ENCODE assay signal across 14 cellular contexts in genomic region chr17:77685881-77686486, GRCh38.
A peak's percentile ranks its signal among the peaks of the same experiment; 100 is the strongest.
DNase-seq lines count a peak whose midpoint lies in the region; ATAC-seq and TF ChIP-seq lines count a peak whose summit lies in the region.
"Had no signal": no experiment of that assay in that cellular context is flagged by ENCODE, and none has a peak within 500 bp of the region (broad histone marks: within the 10 kb centered on the region; RNA-seq: fewer than 3 reads in every experiment).

No MANE protein-coding gene starts in this region.

- intact Hi-C loops in cardiac septum (cut with DNase I), result loop anchor here (5.0 kb wide), 1 partner anchor 36 kb away; no protein-coding TSS in a partner anchor
- intact Hi-C loops in left ventricle myocardium superior (cut with micrococcal nuclease), result no loop called here
- intact Hi-C loops in upper lobe of right lung (cut with DNase I), result no loop called here

- POLR2A ChIA-PET in HEK293 (lab: Yijun Ruan, JAX), result no interaction called here

- TF ChIP-seq EP300 in neural cell (conservative IDR thresholded peaks at IDR 0.05; ENCODE audit: poor library complexity, severe bottlenecking), result no peak

- 0 out of 2 replicates have a peak, but pooled peaks cover 3% of the 10 kb centered on the region for H3K4me1 ChIP-seq in HEK293 (ENCODE audit: control insufficient read depth, insufficient read depth, low read length)
- peaks cover 6% of the 10 kb centered on the region for H3K4me1 ChIP-seq in upper lobe of right lung
- H3K4me1 ChIP-seq: Caco-2, HAP-1 had no signal

- no peak for TF ChIP-seq CTCF in HEK293 (tag by site-specific recombination; IDR thresholded peaks at IDR 0.05)
- TF ChIP-seq CTCF in neural cell (IDR thresholded peaks at IDR 0.05; ENCODE audit: poor library complexity, severe bottlenecking), result no peak
- TF ChIP-seq CTCF in upper lobe of right lung (IDR thresholded peaks at IDR 0.05), result no peak

- H3K79me2 ChIP-seq in neural cell (replicated peaks; ENCODE audit: insufficient read depth, low read length), result no peaks in the 10 kb centered on the region

- H3K27ac ChIP-seq in HEK293 (ENCODE audit: extremely low read depth, low read depth, low read length), result no peak overlapping the region
- H3K27ac ChIP-seq in neural cell (ENCODE audit: low read length), result peak overlapping the region; percentile 65
- no peak overlapping the region for H3K27ac ChIP-seq in upper lobe of right lung
- H3K27ac ChIP-seq: GM23248 had no signal

- DNase-seq in cardiac septum (ENCODE audit: low spot score), result peak; percentile 15
- DNase-seq in left ventricle myocardium superior, result no peak
- no peak for DNase-seq in NCI-H1092 (lab: John Stamatoyannopoulos, UW)
- no peak for DNase-seq in upper lobe of right lung
- DNase-seq in T-helper 1 cell, result no peak
- DNase-seq: 8988T; Caco-2; CD4-positive, CD25-positive, alpha-beta regulatory T cell; GM23248; IMR-90 had no signal

- H3K36me3 ChIP-seq in HEK293 (ENCODE audit: control insufficient read depth in 2 of 2, insufficient read depth in 1 of 2, low read length in 2 of 2), result no peaks in the 10 kb centered on the region
- no peaks in the 10 kb centered on the region for H3K36me3 ChIP-seq in neural cell (ENCODE audit: insufficient read depth, low read length)
- no peaks in the 10 kb centered on the region for H3K36me3 ChIP-seq in upper lobe of right lung
- H3K36me3 ChIP-seq: BLaER1 treated with 17β-estradiol and CSF1 and Interleukin-3, amounts not matched to agents 10 nM and 100 nM; HAP-1 had no signal

- H3K9me3 ChIP-seq in HEK293 (ENCODE audit: control insufficient read depth, insufficient read depth, low read depth, low read length), result no peaks in the 10 kb centered on the region
- H3K9me3 ChIP-seq in neural cell (ENCODE audit: low read length), result no peaks in the 10 kb centered on the region
- no peaks in the 10 kb centered on the region for H3K9me3 ChIP-seq in upper lobe of right lung
- H3K9me3 ChIP-seq: BLaER1 treated with 17β-estradiol and CSF1 and Interleukin-3, amounts not matched to agents 10 nM and 100 nM; Caco-2; HAP-1 had no signal

- TF ChIP-seq RAD21 in neural cell (conservative IDR thresholded peaks at IDR 0.05), result no peak

- H3K9ac ChIP-seq in neural cell (ENCODE audit: low read length), result no peak overlapping the region
- H3K9ac ChIP-seq: BLaER1 treated with 17β-estradiol and CSF1 and Interleukin-3, amounts not matched to agents 10 nM and 100 nM; GM23248 had no signal

- H3K4me2 ChIP-seq in neural cell (ENCODE audit: low read length), result no peak overlapping the region

- H2AFZ ChIP-seq in neural cell (ENCODE audit: low read depth, low read length), result no peak overlapping the region
- H2AFZ ChIP-seq: GM23248 had no signal

- no peak for ATAC-seq in left ventricle myocardium superior
- ATAC-seq in upper lobe of right lung, result no peak

- H3K9me2 ChIP-seq in neural cell (ENCODE audit: insufficient read depth, low read length), result no peaks in the 10 kb centered on the region

- no peaks in the 10 kb centered on the region for H4K20me1 ChIP-seq in neural cell (ENCODE audit: insufficient read depth)
- H4K20me1 ChIP-seq: BLaER1 treated with 17β-estradiol and CSF1 and Interleukin-3, amounts not matched to agents 10 nM and 100 nM had no signal

- CTCF ChIA-PET in HEK293 (lab: Yijun Ruan, JAX), result interaction anchor here (0.6 kb wide), 1 partner anchor 149 kb away, joined by 5 read pairs; no protein-coding TSS in a partner anchor

- H3K27me3 ChIP-seq in neural cell (ENCODE audit: insufficient read depth, low read depth, low read length), result no peaks in the 10 kb centered on the region
- H3K27me3 ChIP-seq in upper lobe of right lung, result peaks cover 9% of the 10 kb centered on the region
- H3K27me3 ChIP-seq: BLaER1 treated with 17β-estradiol and CSF1 and Interleukin-3, amounts not matched to agents 10 nM and 100 nM had no signal

- H3F3A ChIP-seq in neural cell (ENCODE audit: insufficient read depth, low read length, poor library complexity, severe bottlenecking), result no peaks in the 10 kb centered on the region

- no peak overlapping the region for H3K4me3 ChIP-seq in HEK293 (ENCODE audit: low read depth, low read length)
- H3K4me3 ChIP-seq in neural cell (ENCODE audit: low read length), result peak overlapping the region; percentile 21
- H3K4me3 ChIP-seq in upper lobe of right lung, result no peak overlapping the region
- H3K4me3 ChIP-seq: BLaER1 treated with 17β-estradiol and CSF1 and Interleukin-3, amounts not matched to agents 10 nM and 100 nM; GM23248; HAP-1 had no signal

TF ChIP-seq in HEK293, 187 proteins besides CTCF, POLR2A, EP300 and RAD21 (continues in another document):
- TF ChIP-seq ZNF146 (tag by site-specific recombination; IDR thresholded peaks at IDR 0.05), result 0 out of 2 replicates have a peak, but pooled peaks have one; percentile 10
- no peak for TF ChIP-seq FEZF1 (tag by site-specific recombination; IDR thresholded peaks at IDR 0.05)
- no peak for TF ChIP-seq ZNF175 (tag by site-specific recombination; IDR thresholded peaks at IDR 0.05)
- no peak for TF ChIP-seq ZNF140 (tag by site-specific recombination; IDR thresholded peaks at IDR 0.05)
- peak; percentile 68; the same call in 1 of the 2 replicates for TF ChIP-seq ZNF785 (tag by site-specific recombination; IDR thresholded peaks at IDR 0.05)
- peak; percentile 99 for TF ChIP-seq ZNF366 (tag by site-specific recombination; conservative IDR thresholded peaks at IDR 0.05)
- TF ChIP-seq ZNF645 (tag by site-specific recombination; IDR thresholded peaks at IDR 0.05), result 0 out of 2 replicates have a peak, but pooled peaks have one; percentile 8
- no peak for TF ChIP-seq GLIS2 (tag by site-specific recombination; IDR thresholded peaks at IDR 0.05)
- 0 out of 2 replicates have a peak, but pooled peaks have one; percentile 32 for TF ChIP-seq ZNF266 (tag by site-specific recombination; IDR thresholded peaks at IDR 0.05; ENCODE audit: low read depth)
- no peak for TF ChIP-seq ZNF391 (tag by site-specific recombination; IDR thresholded peaks at IDR 0.05; ENCODE audit: borderline replicate concordance, low read depth)
- TF ChIP-seq ZNF423 (tag by site-specific recombination; IDR thresholded peaks at IDR 0.05), result no peak

TF ChIP-seq in neural cell, 6 proteins besides CTCF, POLR2A, EP300 and RAD21:
- TF ChIP-seq EZH2 (IDR thresholded peaks at IDR 0.05; ENCODE audit: borderline replicate concordance, insufficient read depth, low read length, poor library complexity, severe bottlenecking), result no peak
- TF ChIP-seq POLR2AphosphoS5 (IDR thresholded peaks at IDR 0.05), result no peak
- no peak for TF ChIP-seq MXI1 (conservative IDR thresholded peaks at IDR 0.05; ENCODE audit: poor library complexity, severe bottlenecking)
- TF ChIP-seq TAF1 (IDR thresholded peaks at IDR 0.05; ENCODE audit: low read depth), result no peak
- TF ChIP-seq SMC3 (conservative IDR thresholded peaks at IDR 0.05; ENCODE audit: poor library complexity), result no peak
- no peak for TF ChIP-seq REST (IDR thresholded peaks at IDR 0.05; ENCODE audit: borderline replicate concordance)
